In genomic region chr20:46363874-46364669, GRCh38 we compare ENCODE assay signal across 1 cellular context.
TF ChIP-seq lines count a peak whose summit lies in the region.

No MANE protein-coding gene starts in this region.

TF ChIP-seq in K562, 482 proteins besides CTCF, POLR2A, EP300 and RAD21 (continued from another document and continues in another):
- no peak for TF ChIP-seq BRF2 (IDR thresholded peaks at IDR 0.05; ENCODE audit: borderline replicate concordance, insufficient read depth, insufficient read length)
- no peak for TF ChIP-seq FOXK1 (CRISPR knock-in tag; IDR thresholded peaks at IDR 0.05; ENCODE audit: borderline replicate concordance)
- TF ChIP-seq CC2D1A (IDR thresholded peaks at IDR 0.05): no peak
- no peak for TF ChIP-seq SFPQ (IDR thresholded peaks at IDR 0.05; ENCODE audit: low read depth, low read length)
- no peak for TF ChIP-seq ELF4 (CRISPR knock-in tag; IDR thresholded peaks at IDR 0.05)
- TF ChIP-seq NUFIP1 (IDR thresholded peaks at IDR 0.05; ENCODE audit: partially characterized antibody): no peak
- TF ChIP-seq PHF8 (IDR thresholded peaks at IDR 0.05; ENCODE audit: borderline replicate concordance, low read length): peak; percentile 98; the same call in 1 of the 2 replicates
- TF ChIP-seq DNMT1 (IDR thresholded peaks at IDR 0.05): no peak
- TF ChIP-seq NCOA4 (IDR thresholded peaks at IDR 0.05; ENCODE audit: partially characterized antibody): no peak
- TF ChIP-seq NR4A1 (CRISPR knock-in tag; IDR thresholded peaks at IDR 0.05): no peak
- no peak for TF ChIP-seq NR4A1 (tag; IDR thresholded peaks at IDR 0.05)
- no peak for TF ChIP-seq RCOR1 (IDR thresholded peaks at IDR 0.05; ENCODE audit: borderline replicate concordance in 1 of 2, low read depth in 2 of 2, low read length in 2 of 2)
- 0 out of 4 replicates have a peak, but pooled peaks of 1 of the 2 experiments have one; percentile 23 for TF ChIP-seq TEAD1 (CRISPR knock-in tag; IDR thresholded peaks at IDR 0.05)
- no peak for TF ChIP-seq ZNF75A (CRISPR knock-in tag; IDR thresholded peaks at IDR 0.05)
- no peak for TF ChIP-seq CEBPG (CRISPR knock-in tag; IDR thresholded peaks at IDR 0.05)
- no peak for TF ChIP-seq CEBPG (tag; conservative IDR thresholded peaks at IDR 0.05 in 1 of 2, IDR thresholded peaks at IDR 0.05 in 1 of 2)
- TF ChIP-seq KLF6 (CRISPR knock-in tag; IDR thresholded peaks at IDR 0.05; ENCODE audit: borderline replicate concordance): no peak
- TF ChIP-seq, protein P1, sequence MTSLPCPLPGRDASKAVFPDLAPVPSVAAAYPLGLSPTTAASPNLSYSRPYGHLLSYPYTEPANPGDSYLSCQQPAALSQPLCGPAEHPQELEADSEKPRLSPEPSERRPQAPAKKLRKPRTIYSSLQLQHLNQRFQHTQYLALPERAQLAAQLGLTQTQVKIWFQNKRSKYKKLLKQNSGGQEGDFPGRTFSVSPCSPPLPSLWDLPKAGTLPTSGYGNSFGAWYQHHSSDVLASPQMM (CRISPR knock-in tag; IDR thresholded peaks at IDR 0.05): no peak
- no peak for TF ChIP-seq YY1 (IDR thresholded peaks at IDR 0.05; ENCODE audit: borderline replicate concordance in 1 of 3, control insufficient read depth in 1 of 3, extremely low read depth in 1 of 3, insufficient read depth in 3 of 3, insufficient read length in 1 of 3, insufficient replicate concordance in 2 of 3, low read depth in 1 of 3, low read length in 2 of 3)
- TF ChIP-seq PHB (CRISPR knock-in tag; IDR thresholded peaks at IDR 0.05): 0 out of 2 replicates have a peak, but pooled peaks have one; percentile 21
- no peak for TF ChIP-seq ZNF134 (CRISPR knock-in tag; conservative IDR thresholded peaks at IDR 0.05)
- TF ChIP-seq ZNF165 (CRISPR knock-in tag; IDR thresholded peaks at IDR 0.05; ENCODE audit: borderline replicate concordance): no peak
- TF ChIP-seq ZSCAN32 (CRISPR knock-in tag; IDR thresholded peaks at IDR 0.05): no peak
- no peak for TF ChIP-seq POLR3A (IDR thresholded peaks at IDR 0.05; ENCODE audit: borderline replicate concordance, extremely low read depth, insufficient read depth, insufficient read length)
- TF ChIP-seq SRSF3 (IDR thresholded peaks at IDR 0.05; ENCODE audit: insufficient read depth, low read length): no peak
- TF ChIP-seq GATAD2A (IDR thresholded peaks at IDR 0.05): no peak
- no peak for TF ChIP-seq JUND (IDR thresholded peaks at IDR 0.05; ENCODE audit: borderline replicate concordance, low read depth, low read length)
- no peak for TF ChIP-seq JUND (tag; IDR thresholded peaks at IDR 0.05; ENCODE audit: borderline replicate concordance, low read depth, low read length)
- TF ChIP-seq TEAD2 (tag; IDR thresholded peaks at IDR 0.05): no peak
- no peak for TF ChIP-seq ELK1 (CRISPR knock-in tag; IDR thresholded peaks at IDR 0.05)
- no peak for TF ChIP-seq TARDBP (IDR thresholded peaks at IDR 0.05)
- TF ChIP-seq ZNF584 (CRISPR knock-in tag; IDR thresholded peaks at IDR 0.05; ENCODE audit: low read depth): no peak
- TF ChIP-seq TRIM28 (IDR thresholded peaks at IDR 0.05): 0 out of 2 replicates have a peak, but pooled peaks have one; percentile 76
- peak; percentile 84 to 97 (median 90) for TF ChIP-seq ZBTB11 (CRISPR knock-in tag; IDR thresholded peaks at IDR 0.05)
- no peak for TF ChIP-seq HDAC3 (IDR thresholded peaks at IDR 0.05; ENCODE audit: borderline replicate concordance, partially characterized antibody)
- peak; percentile 60 to 62; a peak in 1 of 4 replicates for TF ChIP-seq UBTF (IDR thresholded peaks at IDR 0.05; ENCODE audit: borderline replicate concordance in 1 of 2, low read depth in 2 of 2, low read length in 2 of 2)
- TF ChIP-seq NFATC3 (IDR thresholded peaks at IDR 0.05): no peak
- TF ChIP-seq ZNF76 (CRISPR knock-in tag; IDR thresholded peaks at IDR 0.05; ENCODE audit: borderline replicate concordance): 0 out of 2 replicates have a peak, but pooled peaks have one; percentile 52
- TF ChIP-seq SP1 (CRISPR knock-in tag; IDR thresholded peaks at IDR 0.05): peak; percentile 60; the same call in 1 of the 2 replicates
- TF ChIP-seq FOXJ3 (CRISPR knock-in tag; IDR thresholded peaks at IDR 0.05): no peak
- TF ChIP-seq DIDO1 (tag; IDR thresholded peaks at IDR 0.05; ENCODE audit: low read depth): no peak
- TF ChIP-seq ZNF79 (CRISPR knock-in tag; IDR thresholded peaks at IDR 0.05; ENCODE audit: low read depth): no peak
- peak; percentile 77 to 92; a peak in 3 of 4 replicates for TF ChIP-seq SIN3A (IDR thresholded peaks at IDR 0.05; ENCODE audit: borderline replicate concordance in 2 of 2, control insufficient read depth in 1 of 2, low read depth in 2 of 2, low read length in 2 of 2)
- TF ChIP-seq C11orf30 (IDR thresholded peaks at IDR 0.05; ENCODE audit: low read depth): peak; percentile 74
- TF ChIP-seq ZNF143 (CRISPR knock-in tag; IDR thresholded peaks at IDR 0.05): no peak
- TF ChIP-seq, protein P2, sequence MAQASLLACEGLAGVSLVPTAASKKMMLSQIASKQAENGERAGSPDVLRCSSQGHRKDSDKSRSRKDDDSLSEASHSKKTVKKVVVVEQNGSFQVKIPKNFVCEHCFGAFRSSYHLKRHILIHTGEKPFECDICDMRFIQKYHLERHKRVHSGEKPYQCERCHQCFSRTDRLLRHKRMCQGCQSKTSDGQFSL (CRISPR knock-in tag; IDR thresholded peaks at IDR 0.05): no peak
- TF ChIP-seq, protein P2 (tag; IDR thresholded peaks at IDR 0.05): no peak
- peak; percentile 44; the same call in 1 of the 2 replicates for TF ChIP-seq MYC (IDR thresholded peaks at IDR 0.05; ENCODE audit: low read depth, low read length)
- 0 out of 2 replicates have a peak, but pooled peaks have one; percentile 41 for TF ChIP-seq MYC (CRISPR knock-in tag; IDR thresholded peaks at IDR 0.05; ENCODE audit: borderline replicate concordance, low read depth)
- no peak for TF ChIP-seq ZEB2 (IDR thresholded peaks at IDR 0.05)
- TF ChIP-seq ZFP91 (CRISPR knock-in tag; IDR thresholded peaks at IDR 0.05): no peak
- TF ChIP-seq NFIX (CRISPR knock-in tag; IDR thresholded peaks at IDR 0.05; ENCODE audit: low read depth): no peak
- TF ChIP-seq TCF7L2 (IDR thresholded peaks at IDR 0.05; ENCODE audit: low read depth, low read length): no peak
